In genomic region chr7:124101173-124101768, GRCh38 we compare ENCODE assay signal across 10 cellular contexts.
A peak's percentile ranks its signal among the peaks of the same experiment; 100 is the strongest.
DNase-seq lines count a peak whose midpoint lies in the region; ATAC-seq and TF ChIP-seq lines count a peak whose summit lies in the region.
"Had no signal": no experiment of that assay in that cellular context is flagged by ENCODE, and none has a peak within 500 bp of the region (broad histone marks: within the 10 kb centered on the region; RNA-seq: fewer than 3 reads in every experiment).

No MANE protein-coding gene starts in this region.

- no peak overlapping the region for H3K27ac ChIP-seq in neural progenitor cell

- intact Hi-C loops in lower leg skin (cut with DNase I; ENCODE audit: low total_unique reads) = no loop called here

- no peak for TF ChIP-seq POLR2A in lower leg skin (IDR thresholded peaks at IDR 0.05)

- peaks cover 7% of the 10 kb centered on the region for H3K4me1 Mint-ChIP-seq in neural progenitor cell

- WGBS in lower leg skin, 2 donors = 29 to 35% methylated on average over 5 of the region's 5 CpGs

- peak; percentile 38 for DNase-seq in DMS 273 (lab: John Stamatoyannopoulos, UW; ENCODE audit: unreplicated experiment)
- DNase-seq in DMS 273 treated with DMSO at 0.1 percent for 48 hours (lab: John Stamatoyannopoulos, UW) = no peak
- peak; percentile 18 for DNase-seq in cerebellar cortex (ENCODE audit: low spot score)
- peak; percentile 56 for DNase-seq in neural progenitor cell (ENCODE audit: low spot score)
- no peak for DNase-seq in SKM-1 treated with dmso at 0.1 percent for 144 hours (lab: John Stamatoyannopoulos, UW; ENCODE audit: unreplicated experiment)
- DNase-seq in lower leg skin (ENCODE audit: low spot score in 2 of 2) = no peak
- DNase-seq: 8988T; central memory CD4-positive, alpha-beta T cell had no signal

- H3K4me3 ChIP-seq in Loucy (ENCODE audit: low read length, poor library complexity, severe bottlenecking) (no peak overlapping the region), neural progenitor cell (no peak overlapping the region), lower leg skin (ENCODE audit: low read depth, poor library complexity, severe bottlenecking) (no peak overlapping the region)

- H3K9me3 Mint-ChIP-seq in neural progenitor cell = peaks cover 23% of the 10 kb centered on the region

- no peak for ATAC-seq in GM21381 (IDR thresholded peaks at IDR 0.05; ENCODE audit: unreplicated experiment)

- TF ChIP-seq CTCF in Loucy (conservative IDR thresholded peaks at IDR 0.05; ENCODE audit: low read length) = peak; percentile 62
- TF ChIP-seq CTCF in neural progenitor cell (IDR thresholded peaks at IDR 0.05) = peak; percentile 85
- no peak for TF ChIP-seq CTCF in lower leg skin (IDR thresholded peaks at IDR 0.05)

- H3K9ac ChIP-seq in Loucy (ENCODE audit: low read depth, low read length, poor library complexity, severe bottlenecking) (no peak overlapping the region), neural progenitor cell (no peak overlapping the region)

- no peak overlapping the region for H3K4me3 Mint-ChIP-seq in neural progenitor cell

- H3K9me3 ChIP-seq in Loucy (ENCODE audit: insufficient read depth, low read depth, low read length) (no peaks in the 10 kb centered on the region), neural progenitor cell (ENCODE audit: low read depth) (no peaks in the 10 kb centered on the region)

- peaks cover 3% of the 10 kb centered on the region for H3K36me3 Mint-ChIP-seq in neural progenitor cell

- no peak overlapping the region for H3K4me2 ChIP-seq in Loucy (ENCODE audit: low read depth, low read length, poor library complexity, severe bottlenecking)
- H3K4me2 ChIP-seq in neural progenitor cell = no peak overlapping the region

- H3K27me3 ChIP-seq in Loucy (ENCODE audit: insufficient read depth, low read length, poor library complexity, severe bottlenecking) (no peaks in the 10 kb centered on the region), neural progenitor cell (no peaks in the 10 kb centered on the region)

- H2AFZ ChIP-seq in Loucy (ENCODE audit: low read length) (no peak overlapping the region), neural progenitor cell (replicated peaks) (peak overlapping the region; percentile 84)

- H3F3A ChIP-seq in Loucy (ENCODE audit: low read depth) (no peaks in the 10 kb centered on the region), neural progenitor cell (ENCODE audit: low read depth) (no peaks in the 10 kb centered on the region)

- H3K4me1 ChIP-seq in Loucy (ENCODE audit: insufficient read depth, low read length, poor library complexity, severe bottlenecking) (no peaks in the 10 kb centered on the region), neural progenitor cell (no peaks in the 10 kb centered on the region)

- H3K79me2 ChIP-seq in Loucy (ENCODE audit: insufficient read depth, low read length) (no peaks in the 10 kb centered on the region), neural progenitor cell (ENCODE audit: low read depth) (no peaks in the 10 kb centered on the region)

- H3K27me3 Mint-ChIP-seq in neural progenitor cell (ENCODE audit: insufficient read depth, low read depth) = peaks cover 3% of the 10 kb centered on the region

- no peaks in the 10 kb centered on the region for H3K36me3 ChIP-seq in Loucy (ENCODE audit: insufficient read depth, low read length)
- no peaks in the 10 kb centered on the region for H3K36me3 ChIP-seq in neural progenitor cell

- H3K27ac Mint-ChIP-seq in neural progenitor cell = no peak overlapping the region

- H4K20me1 ChIP-seq in Loucy (ENCODE audit: insufficient read depth, low read length, poor library complexity, severe bottlenecking) = no peaks in the 10 kb centered on the region
- H4K20me1 ChIP-seq in neural progenitor cell (ENCODE audit: low read depth) = no peaks in the 10 kb centered on the region

- no peaks in the 10 kb centered on the region for H3K9me2 ChIP-seq in Loucy (replicated peaks; ENCODE audit: low read depth, low read length)

Comparison
In these comparisons a context has a peak if more than half of its experiments do, and no peak if none do; other contexts are left out.
1. DNase-seq: peak in DMS 273 (single experiment), cerebellar cortex (single experiment) and neural progenitor cell (single experiment); none in DMS 273 treated with DMSO at 0.1 percent for 48 hours (single experiment), SKM-1 treated with dmso at 0.1 percent for 144 hours (single experiment) and lower leg skin (0 of 2).
2. CTCF ChIP-seq: peak in Loucy (single experiment) and neural progenitor cell (single experiment); none in lower leg skin (0 of 3).